In genomic region chr1:225654277-225654597, GRCh38 we compare ENCODE assay signal across 8 cellular contexts. TPM values are rescaled to one million over a fixed set of nuclear protein-coding genes. Genes with fewer than 3 reads are reported as not detected.
DNase-seq lines count a peak whose midpoint lies in the region; ATAC-seq and TF ChIP-seq lines count a peak whose summit lies in the region.

No MANE protein-coding gene starts in this region.

- POLR2A ChIA-PET in PC-3 (lab: Charles Lee; ENCODE audit: unreplicated experiment), result no interaction called here

- no peaks in the 10 kb centered on the region for H3K9me2 ChIP-seq in PC-3 (replicated peaks; ENCODE audit: low read length)

- H3K9ac ChIP-seq in PC-3 (ENCODE audit: low read length), result peak overlapping the region; percentile 87

- H3K9me3 ChIP-seq in PC-3 (ENCODE audit: low read length), result no peaks in the 10 kb centered on the region

- H3K27me3 ChIP-seq in PC-3 (ENCODE audit: low read length), result no peaks in the 10 kb centered on the region

- peaks cover 47% of the 10 kb centered on the region for H3K79me2 ChIP-seq in PC-3 (ENCODE audit: low read length)

- H3K4me2 ChIP-seq in PC-3 (ENCODE audit: low read length), result peak overlapping the region; percentile 94

- H3K36me3 Mint-ChIP-seq in progenitor cell of endocrine pancreas (ENCODE audit: insufficient read depth), result peaks cover 1% of the 10 kb centered on the region

- peak overlapping the region; percentile 82 for H2AFZ ChIP-seq in PC-3 (ENCODE audit: low read length)

- DNase-seq in DMS114 treated with DMSO at 0.1 percent for 48 hours (lab: John Stamatoyannopoulos, UW; ENCODE audit: unreplicated experiment) (peak; percentile 47), PC-3 (no peak), epithelial cell of proximal tubule (ENCODE audit: low read depth) (no peak), progenitor cell of endocrine pancreas (ENCODE audit: low spot score, unreplicated experiment) (no peak), ureter (ENCODE audit: low spot score) (no peak), iPS-NIHi11 (ENCODE audit: low spot score) (no peak)
- DNase-seq in activated CD4-positive, CD25-positive, alpha-beta regulatory T cell treated with anti-CD3 and anti-CD28 coated beads, Interleukin-2, amount 50 U/mL, for 72 hours, result no peak

- TF ChIP-seq CTCF in PC-3 (conservative IDR thresholded peaks at IDR 0.05; ENCODE audit: low read depth, low read length) (no peak), epithelial cell of proximal tubule (conservative IDR thresholded peaks at IDR 0.05; ENCODE audit: low read depth, low read length) (no peak), progenitor cell of endocrine pancreas (IDR thresholded peaks at IDR 0.05; ENCODE audit: unreplicated experiment) (no peak)

- H3K4me3 ChIP-seq in PC-3 (ENCODE audit: low read length) (peak overlapping the region; percentile 83), epithelial cell of proximal tubule (ENCODE audit: low read depth, low read length) (peak overlapping the region; percentile 97)

- H3K9me3 Mint-ChIP-seq in progenitor cell of endocrine pancreas (ENCODE audit: low read depth), result no peaks in the 10 kb centered on the region

- H4K20me1 ChIP-seq in PC-3 (ENCODE audit: low read length), result peaks cover 16% of the 10 kb centered on the region

- no peak for ATAC-seq in PC-3
- no peak for ATAC-seq in GM18498 (IDR thresholded peaks at IDR 0.05; ENCODE audit: unreplicated experiment)

- intact Hi-C loops in PC-3 (cut with micrococcal nuclease), result no loop called here

- CTCF ChIA-PET in PC-3 (lab: Charles Lee), result interaction anchor here (0.6 kb wide), 1 partner anchor 380 kb away, joined by 3 read pairs; no protein-coding TSS in a partner anchor

- BruUV-seq in PC-3 (replicated peaks; lab: Mats Ljungman, UMichigan), result TSS peak; percentile 76

- peaks cover 50% of the 10 kb centered on the region for H3K4me1 ChIP-seq in PC-3 (ENCODE audit: insufficient read depth, low read length)

- peaks cover 11% of the 10 kb centered on the region for H3F3A ChIP-seq in PC-3 (ENCODE audit: low read length, unreplicated experiment)

- peak overlapping the region; percentile 80 for H3K4me3 Mint-ChIP-seq in progenitor cell of endocrine pancreas (ENCODE audit: low read depth)

- no peaks in the 10 kb centered on the region for H3K36me3 ChIP-seq in PC-3 (ENCODE audit: low read depth, low read length)

- H3K27me3 Mint-ChIP-seq in progenitor cell of endocrine pancreas, result no peaks in the 10 kb centered on the region

- peak overlapping the region; percentile 56 for H3K27ac Mint-ChIP-seq in progenitor cell of endocrine pancreas

- H3K27ac ChIP-seq in PC-3 (ENCODE audit: low read length), result peak overlapping the region; percentile 77

- peaks cover 19% of the 10 kb centered on the region for H3K4me1 Mint-ChIP-seq in progenitor cell of endocrine pancreas (ENCODE audit: low read depth)

RNA-seq across cellular contexts. Expression of gene ENAH, which starts 1.3 kb away (rescaled TPM):
- 96.6 and 101 TPM in 2 replicates for total RNA-seq in PC-3 (2014; rRNA removed)
- 37.7 and 39.0 TPM in 2 replicates for total RNA-seq in epithelial cell of proximal tubule
- 213 and 217 TPM in 2 replicates for total RNA-seq in progenitor cell of endocrine pancreas
- 104 TPM for total RNA-seq in ureter
